In genomic region chr4:112706840-112707207, GRCh38 we compare ENCODE assay signal across 10 cellular contexts.
DNase-seq lines count a peak whose midpoint lies in the region; ATAC-seq, FAIRE-seq and TF ChIP-seq lines count a peak whose summit lies in the region.
"Had no signal": no experiment of that assay in that cellular context is flagged by ENCODE, and none has a peak within 500 bp of the region (broad histone marks: within the 10 kb centered on the region; RNA-seq: fewer than 3 reads in every experiment).

No MANE protein-coding gene starts in this region.

- POLR2A ChIA-PET in HepG2 (lab: Yijun Ruan, JAX), result no interaction called here
- POLR2A ChIA-PET in activated CD8-positive, alpha-beta T cell treated with anti-CD3 and anti-CD28 coated beads for 36 hours (lab: Charles Lee), result no interaction called here

- no peak for TF ChIP-seq CTCF in HepG2 (CRISPR knock-in tag; IDR thresholded peaks at IDR 0.05)
- TF ChIP-seq CTCF in right lobe of liver (IDR thresholded peaks at IDR 0.05), result no peak
- TF ChIP-seq CTCF in activated CD8-positive, alpha-beta T cell treated with anti-CD3 and anti-CD28 coated beads for 36 hours (IDR thresholded peaks at IDR 0.05), result no peak
- TF ChIP-seq CTCF in kidney (IDR thresholded peaks at IDR 0.05; ENCODE audit: borderline replicate concordance, extremely low read depth, insufficient read depth), result no peak

- no peak overlapping the region for H3K27ac ChIP-seq in HepG2 (ENCODE audit: extremely low read length, insufficient read depth, low read length)
- H3K27ac ChIP-seq in right lobe of liver, result no peak overlapping the region
- H3K27ac ChIP-seq in kidney (ENCODE audit: low read depth in 2 of 2, low read length in 2 of 2), result no peak overlapping the region

- H3K27me3 ChIP-seq in HepG2 (ENCODE audit: control insufficient read depth in 1 of 2, insufficient read depth in 2 of 2, low read length in 2 of 2), result peaks cover 2 to 22% of the 10 kb centered on the region in 2 experiments; a peak in 4 of 5 replicates
- peaks cover 4 to 14% of the 10 kb centered on the region in 2 donors for H3K27me3 ChIP-seq in right lobe of liver

- peaks cover 7% of the 10 kb centered on the region for H3K4me1 ChIP-seq in HepG2 (ENCODE audit: insufficient read depth, low read length)
- H3K4me1 ChIP-seq in right lobe of liver, result peaks cover 0 to 4% (median 0%) of the 10 kb centered on the region in 4 donors
- peaks cover 0 to 6% of the 10 kb centered on the region in 2 donors for H3K4me1 ChIP-seq in kidney (ENCODE audit: control insufficient read depth in 1 of 2, insufficient read depth in 1 of 2, low read depth in 1 of 2, low read length in 2 of 2)

- no peak overlapping the region for H3K9ac ChIP-seq in HepG2 (ENCODE audit: insufficient read depth, low read depth, low read length)
- H3K9ac ChIP-seq in kidney (ENCODE audit: low read length in 2 of 2), result no peak overlapping the region

- DNase-seq in HepG2 (ENCODE audit: low spot score) (no peak), right lobe of liver (no peak), kidney (no peak), midbrain (lab: John Stamatoyannopoulos, UW) (no peak), islet precursor cell (no peak), A172 (ENCODE audit: low spot score) (no peak)
- DNase-seq in activated CD8-positive, alpha-beta T cell treated with anti-CD3 and anti-CD28 coated beads for 36 hours, result no peak
- DNase-seq: DMS153 had no signal

- TF ChIP-seq POLR2A in HepG2 (IDR thresholded peaks at IDR 0.05; ENCODE audit: insufficient read depth in 1 of 2, low read depth in 2 of 2, low read length in 2 of 2) (no peak), right lobe of liver (IDR thresholded peaks at IDR 0.05) (no peak)

- H3K4me3 ChIP-seq in HepG2 (replicated peaks in 1 of 3; ENCODE audit: insufficient read depth in 1 of 3, low read depth in 2 of 3, low read length in 3 of 3), result 0 out of 6 replicates have a peak overlapping the region, but pooled peaks of 1 of the 3 experiments have one; percentile 47
- H3K4me3 ChIP-seq in right lobe of liver, result no peak overlapping the region
- peak overlapping the region; percentile 45 to 66 for H3K4me3 ChIP-seq in kidney (ENCODE audit: low read length in 2 of 2)

- peak overlapping the region; percentile 83 for H3K4me3 Mint-ChIP-seq in activated CD8-positive, alpha-beta T cell treated with anti-CD3 and anti-CD28 coated beads for 36 hours

- H3K9me3 ChIP-seq in HepG2 (ENCODE audit: low read length) (no peaks in the 10 kb centered on the region), right lobe of liver (no peaks in the 10 kb centered on the region), kidney (ENCODE audit: control insufficient read depth in 1 of 2, low read length in 2 of 2) (no peaks in the 10 kb centered on the region)

- H3K36me3 ChIP-seq in HepG2 (replicated peaks in 1 of 2; ENCODE audit: control insufficient read depth in 1 of 2, insufficient read depth in 2 of 2, low read length in 2 of 2) (no peaks in the 10 kb centered on the region), right lobe of liver (no peaks in the 10 kb centered on the region), kidney (ENCODE audit: control insufficient read depth in 1 of 2, insufficient read depth in 2 of 2, low read length in 2 of 2) (no peaks in the 10 kb centered on the region)

- ATAC-seq in HepG2, result no peak
- no peak for ATAC-seq in right lobe of liver
- no peak for ATAC-seq in activated CD8-positive, alpha-beta T cell treated with anti-CD3 and anti-CD28 coated beads for 36 hours
- no peak for ATAC-seq in HG03565 (IDR thresholded peaks at IDR 0.05; ENCODE audit: unreplicated experiment)

- H3K27me3 Mint-ChIP-seq in activated CD8-positive, alpha-beta T cell treated with anti-CD3 and anti-CD28 coated beads for 36 hours, result peaks cover 38% of the 10 kb centered on the region

- no peaks in the 10 kb centered on the region for H3K36me3 Mint-ChIP-seq in activated CD8-positive, alpha-beta T cell treated with anti-CD3 and anti-CD28 coated beads for 36 hours (ENCODE audit: low read depth)

- no peaks in the 10 kb centered on the region for H3K9me3 Mint-ChIP-seq in activated CD8-positive, alpha-beta T cell treated with anti-CD3 and anti-CD28 coated beads for 36 hours
- H3K9me3 Mint-ChIP-seq: activated naive CD4-positive, alpha-beta T cell treated with anti-CD3 and anti-CD28 coated beads, Interleukin-2, amount 50 U/mL, for 72 hours had no signal

- peaks cover 18% of the 10 kb centered on the region for H3K4me1 Mint-ChIP-seq in activated CD8-positive, alpha-beta T cell treated with anti-CD3 and anti-CD28 coated beads for 36 hours (ENCODE audit: low read depth)

- H3K27ac Mint-ChIP-seq in activated CD8-positive, alpha-beta T cell treated with anti-CD3 and anti-CD28 coated beads for 36 hours, result no peak overlapping the region

- no TSS peak for BruUV-seq in HepG2 (replicated peaks; lab: Mats Ljungman, UMichigan)

- CTCF ChIA-PET in HepG2 (lab: Yijun Ruan, JAX; ENCODE audit: low intra/inter-chr PET ratio, low total read pairs), result no interaction called here
- CTCF ChIA-PET in activated CD8-positive, alpha-beta T cell treated with anti-CD3 and anti-CD28 coated beads for 36 hours (lab: Charles Lee), result interaction anchor here (1.0 to 2.0 kb wide), 2 partner anchors 59 to 69 kb away, joined by 3 to 5 read pairs; no protein-coding TSS in a partner anchor

- peak overlapping the region; percentile 54 for H2AFZ ChIP-seq in HepG2 (ENCODE audit: low read length)

- 0% methylated on average over 4 of the region's 4 CpGs for WGBS in HepG2 (ENCODE audit: low lambda C conversion rate)
- 10% methylated on average over 4 of the region's 4 CpGs for WGBS in right lobe of liver (ENCODE audit: insufficient coverage, low coverage, low lambda C conversion rate, missing lambda C conversion rate)

- intact Hi-C loops in HepG2 (cut with micrococcal nuclease; ENCODE audit: unreplicated experiment), result no loop called here
- intact Hi-C loops in right lobe of liver (cut with DNase I), result no loop called here
- intact Hi-C loops in activated CD8-positive, alpha-beta T cell treated with anti-CD3 and anti-CD28 coated beads for 36 hours (cut with micrococcal nuclease), result no loop called here
- intact Hi-C loops in kidney (cut with DNase I), result no loop called here

- H4K20me1 ChIP-seq in HepG2 (ENCODE audit: insufficient read depth, low read length), result no peaks in the 10 kb centered on the region

- no peaks in the 10 kb centered on the region for H3K79me2 ChIP-seq in HepG2 (ENCODE audit: insufficient read depth, low read length)

- peak overlapping the region; percentile 78 for H3K4me2 ChIP-seq in HepG2 (ENCODE audit: low read depth, low read length)

- no peak for TF ChIP-seq RAD21 in HepG2 (CRISPR knock-in tag; IDR thresholded peaks at IDR 0.05)

- in situ Hi-C loops in HepG2 (cut with HindIII; ENCODE audit: extremely low pct_ligation_motif_present, low pct_unique_long_range_greater_than_20kb), result no loop called here

- FAIRE-seq in HepG2 (lab: Jason Lieb, UNC), result no peak
- no peak for FAIRE-seq in kidney (lab: Jason Lieb, UNC)

- no peak for TF ChIP-seq EP300 in HepG2 (IDR thresholded peaks at IDR 0.05; ENCODE audit: low read depth in 2 of 2, low read length in 2 of 2)
- TF ChIP-seq EP300 in HepG2 (CRISPR knock-in tag; IDR thresholded peaks at IDR 0.05; ENCODE audit: borderline replicate concordance), result no peak

TF ChIP-seq in HepG2, 621 proteins besides CTCF, POLR2A, EP300 and RAD21:
- TF ChIP-seq HDAC1 (CRISPR knock-in tag; IDR thresholded peaks at IDR 0.05) (no peak), FOXA3 (CRISPR knock-in tag; IDR thresholded peaks at IDR 0.05) (no peak), RFXAP (CRISPR knock-in tag; IDR thresholded peaks at IDR 0.05; ENCODE audit: borderline replicate concordance) (no peak), HDAC2 (CRISPR knock-in tag; IDR thresholded peaks at IDR 0.05) (no peak), IKZF4 (CRISPR knock-in tag; IDR thresholded peaks at IDR 0.05; ENCODE audit: borderline replicate concordance, low read depth, not compliant biosample characterization) (no peak), ZNF891 (CRISPR knock-in tag; IDR thresholded peaks at IDR 0.05) (no peak)

Comparison
In these comparisons a context has a peak if more than half of its experiments do, and no peak if none do; other contexts are left out.
1. H3K4me3 ChIP-seq: peak in kidney (2 of 2); none in right lobe of liver (0 of 3).